In the genomic region with DNA sequence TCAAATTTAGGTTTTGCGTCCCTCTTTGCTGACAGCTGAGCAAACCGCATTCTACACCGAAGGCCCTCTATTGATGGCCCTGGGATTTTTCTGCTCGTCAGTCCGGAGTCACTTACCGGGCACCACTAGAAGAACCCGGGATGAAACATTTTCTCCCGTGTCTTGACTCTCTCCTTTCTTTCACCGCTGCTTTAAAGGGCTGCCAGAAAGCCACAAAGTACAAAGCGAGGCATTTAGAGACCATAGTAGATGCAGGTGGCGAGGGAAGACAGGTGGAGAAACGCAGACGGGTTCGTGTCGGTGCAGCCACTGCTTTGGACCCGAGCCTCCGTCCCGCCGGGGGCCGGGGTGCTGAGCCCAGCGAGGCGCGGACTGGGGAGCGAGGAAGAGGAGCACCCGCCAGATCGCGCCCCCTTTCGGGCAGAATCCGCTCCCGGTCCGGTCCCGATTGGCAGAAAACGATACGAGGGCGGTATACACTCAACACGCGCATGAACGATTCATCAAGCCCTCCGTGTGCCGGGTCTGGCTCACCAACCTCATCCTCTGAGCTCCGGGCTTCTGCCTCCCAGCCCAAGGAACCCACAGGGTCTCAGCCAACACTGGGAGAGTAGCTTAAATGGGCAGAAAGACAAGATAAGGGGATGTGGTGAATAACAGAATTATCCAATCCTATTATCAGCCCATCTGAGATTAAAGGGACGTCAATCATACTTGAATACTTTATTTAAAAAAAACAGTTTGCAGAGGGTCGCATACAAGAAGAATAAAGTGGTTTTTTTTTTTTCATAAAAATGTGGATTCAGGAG, we compare ENCODE assay signal across 8 cellular contexts.
DNase-seq lines count a peak whose midpoint lies in the region; ATAC-seq and TF ChIP-seq lines count a peak whose summit lies in the region.

No MANE protein-coding gene starts in this region.

- peaks cover 17% of the 10 kb centered on the region for H3K4me1 Mint-ChIP-seq in activated T-helper 2 cell treated with anti-CD3 and anti-CD28 coated beads, Interferon-gamma antibody, Interleukin-2, Interleukin-4, amounts not matched to agents 10 μg/mL and 5 μg/mL and 100 μg/mL, durations not matched to agents 14 hours and 24 hours and 36 hours (ENCODE audit: low read depth)
- peaks cover 14% of the 10 kb centered on the region for H3K4me1 Mint-ChIP-seq in nephron
- peaks cover 17 to 28% of the 10 kb centered on the region in 2 donors for H3K4me1 Mint-ChIP-seq in stimulated activated naive B cell treated with anti-CD40 and anti-IgM and Interleukin-4, amounts not matched to agents 10 μg/mL and 1 μg/mL and 100 μg/mL, for 72 hours

- H3K27me3 Mint-ChIP-seq in activated T-helper 2 cell treated with anti-CD3 and anti-CD28 coated beads, Interferon-gamma antibody, Interleukin-2, Interleukin-4, amounts not matched to agents 10 μg/mL and 5 μg/mL and 100 μg/mL, durations not matched to agents 14 hours and 24 hours and 36 hours (ENCODE audit: low read depth), result peaks cover 43% of the 10 kb centered on the region
- H3K27me3 Mint-ChIP-seq in nephron (ENCODE audit: low read depth), result peaks cover 51% of the 10 kb centered on the region
- H3K27me3 Mint-ChIP-seq in stimulated activated naive B cell treated with anti-CD40 and anti-IgM and Interleukin-4, amounts not matched to agents 10 μg/mL and 1 μg/mL and 100 μg/mL, for 72 hours, result peaks cover 31 to 58% of the 10 kb centered on the region in 2 donors

- H3K4me3 ChIP-seq in RWPE2 (ENCODE audit: severe bottlenecking), result peak overlapping the region; percentile 57
- peak overlapping the region; percentile 81 for H3K4me3 ChIP-seq in fibroblast of the aortic adventitia (ENCODE audit: low read depth, low read length)

- ATAC-seq in RWPE2 (ENCODE audit: low read depth), result peak; percentile 74
- peak; percentile 79 to 80 for ATAC-seq in stimulated activated naive B cell treated with anti-CD40 and anti-IgM and Interleukin-4, amounts not matched to agents 10 μg/mL and 1 μg/mL and 100 μg/mL, for 72 hours (replicated peaks)

- H3K27me3 ChIP-seq in RWPE2 (ENCODE audit: insufficient read depth, poor library complexity, severe bottlenecking), result peaks cover 5% of the 10 kb centered on the region

- DNase-seq in DMS53 treated with DMSO at 0.1 percent for 48 hours (lab: John Stamatoyannopoulos, UW; ENCODE audit: unreplicated experiment) (peak; percentile 75), GOT3 (lab: John Stamatoyannopoulos, UW) (peak; percentile 50), LoVo (ENCODE audit: low spot score) (peak; percentile 92), RWPE2 (ENCODE audit: low spot score) (peak; percentile 69), fibroblast of the aortic adventitia (ENCODE audit: low read depth) (peak; percentile 75)
- DNase-seq in activated T-helper 2 cell treated with anti-CD3 and anti-CD28 coated beads, Interferon-gamma antibody, Interleukin-2, Interleukin-4, amounts not matched to agents 10 μg/mL and 5 μg/mL and 100 μg/mL, durations not matched to agents 14 hours and 24 hours and 36 hours (ENCODE audit: low spot score), result peak; percentile 75
- peak; percentile 69 for DNase-seq in stimulated activated naive B cell treated with anti-CD40 and anti-IgM and Interleukin-4, amounts not matched to agents 10 μg/mL and 1 μg/mL and 100 μg/mL, for 72 hours

- no peaks in the 10 kb centered on the region for H3K36me3 ChIP-seq in RWPE2 (ENCODE audit: low read depth)

- peak overlapping the region; percentile 37 for H3K27ac ChIP-seq in RWPE2 (ENCODE audit: poor library complexity, severe bottlenecking)

- no peaks in the 10 kb centered on the region for H3K9me3 Mint-ChIP-seq in activated T-helper 2 cell treated with anti-CD3 and anti-CD28 coated beads, Interferon-gamma antibody, Interleukin-2, Interleukin-4, amounts not matched to agents 10 μg/mL and 5 μg/mL and 100 μg/mL, durations not matched to agents 14 hours and 24 hours and 36 hours
- no peaks in the 10 kb centered on the region for H3K9me3 Mint-ChIP-seq in nephron
- H3K9me3 Mint-ChIP-seq in stimulated activated naive B cell treated with anti-CD40 and anti-IgM and Interleukin-4, amounts not matched to agents 10 μg/mL and 1 μg/mL and 100 μg/mL, for 72 hours, result no peaks in the 10 kb centered on the region

- H3K27ac Mint-ChIP-seq in activated T-helper 2 cell treated with anti-CD3 and anti-CD28 coated beads, Interferon-gamma antibody, Interleukin-2, Interleukin-4, amounts not matched to agents 10 μg/mL and 5 μg/mL and 100 μg/mL, durations not matched to agents 14 hours and 24 hours and 36 hours, result peak overlapping the region; percentile 79
- peak overlapping the region; percentile 79 to 98 (median 95) for H3K27ac Mint-ChIP-seq in nephron
- peak overlapping the region; percentile 96 for H3K27ac Mint-ChIP-seq in stimulated activated naive B cell treated with anti-CD40 and anti-IgM and Interleukin-4, amounts not matched to agents 10 μg/mL and 1 μg/mL and 100 μg/mL, for 72 hours

- H3K36me3 Mint-ChIP-seq in activated T-helper 2 cell treated with anti-CD3 and anti-CD28 coated beads, Interferon-gamma antibody, Interleukin-2, Interleukin-4, amounts not matched to agents 10 μg/mL and 5 μg/mL and 100 μg/mL, durations not matched to agents 14 hours and 24 hours and 36 hours (ENCODE audit: low read depth), result no peaks in the 10 kb centered on the region
- H3K36me3 Mint-ChIP-seq in nephron (ENCODE audit: low read depth), result no peaks in the 10 kb centered on the region
- H3K36me3 Mint-ChIP-seq in stimulated activated naive B cell treated with anti-CD40 and anti-IgM and Interleukin-4, amounts not matched to agents 10 μg/mL and 1 μg/mL and 100 μg/mL, for 72 hours, result peaks cover 0 to 4% of the 10 kb centered on the region in 2 donors

- intact Hi-C loops in activated T-helper 2 cell treated with anti-CD3 and anti-CD28 coated beads, Interferon-gamma antibody, Interleukin-2, Interleukin-4, amounts not matched to agents 10 μg/mL and 5 μg/mL and 100 μg/mL, durations not matched to agents 14 hours and 24 hours and 36 hours (cut with micrococcal nuclease), result loop anchor here (1.0 to 2.0 kb wide), 6 partner anchors 24 to 177 kb away; a partner anchor contains a TSS

- H3K4me3 Mint-ChIP-seq in activated T-helper 2 cell treated with anti-CD3 and anti-CD28 coated beads, Interferon-gamma antibody, Interleukin-2, Interleukin-4, amounts not matched to agents 10 μg/mL and 5 μg/mL and 100 μg/mL, durations not matched to agents 14 hours and 24 hours and 36 hours (ENCODE audit: low read depth), result peak overlapping the region; percentile 97
- H3K4me3 Mint-ChIP-seq in nephron, result peak overlapping the region; percentile 96 to 100 (median 99)
- peak overlapping the region; percentile 95 for H3K4me3 Mint-ChIP-seq in stimulated activated naive B cell treated with anti-CD40 and anti-IgM and Interleukin-4, amounts not matched to agents 10 μg/mL and 1 μg/mL and 100 μg/mL, for 72 hours

- no peaks in the 10 kb centered on the region for H3K9me3 ChIP-seq in RWPE2 (ENCODE audit: severe bottlenecking)

- TF ChIP-seq CTCF in RWPE2 (IDR thresholded peaks at IDR 0.05; ENCODE audit: poor library complexity, severe bottlenecking) (peak; percentile 86), fibroblast of the aortic adventitia (IDR thresholded peaks at IDR 0.05; ENCODE audit: insufficient read depth, low read length) (peak; percentile 67), nephron (IDR thresholded peaks at IDR 0.05; ENCODE audit: unreplicated experiment in 3 of 3) (peak; percentile 58 to 73 (median 65))

- H3K4me1 ChIP-seq in RWPE2 (ENCODE audit: insufficient read depth, poor library complexity, severe bottlenecking), result peaks cover 9% of the 10 kb centered on the region

Comparison
In these comparisons a context has a peak if more than half of its experiments do, and no peak if none do; other contexts are left out.
1. Peak in every context shown above with its lines: DNase-seq, ATAC-seq, H3K4me3 ChIP-seq and H3K27ac ChIP-seq.